Comparison of ENCODE assay signal across 8 cellular contexts in the genomic region with DNA sequence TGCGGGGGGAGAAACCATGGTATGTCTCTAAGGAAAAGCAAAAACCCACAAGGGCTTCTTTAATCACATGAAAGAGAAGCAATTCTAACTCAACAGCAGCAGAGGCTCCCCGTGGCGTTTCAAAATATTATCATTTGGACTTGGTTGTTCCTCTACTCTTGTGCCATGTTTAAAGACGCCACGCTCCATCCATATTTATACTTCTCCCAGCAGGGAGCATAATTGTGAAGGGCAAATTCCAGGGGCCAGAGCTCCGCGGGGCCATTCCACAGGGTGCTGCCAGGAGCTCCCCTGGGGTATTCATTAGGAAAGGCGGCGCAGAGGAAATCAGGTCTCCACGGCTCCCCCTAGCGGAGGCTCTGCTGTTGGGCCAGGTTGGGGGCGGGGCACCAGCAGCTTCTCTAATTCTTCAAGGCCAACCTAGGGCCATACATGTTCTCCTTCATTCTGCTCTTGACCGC.
A peak's percentile ranks its signal among the peaks of the same experiment; 100 is the strongest.
DNase-seq lines count a peak whose midpoint lies in the region; ATAC-seq and TF ChIP-seq lines count a peak whose summit lies in the region.

No MANE protein-coding gene starts in this region.

- peak overlapping the region; percentile 71 for H3K4me3 Mint-ChIP-seq in activated T-helper 1 cell treated with anti-CD3 and anti-CD28 coated beads, Interleukin-12 subunit alpha, Interleukin-12 subunit beta, Interleukin-2, Interleukin-4 antibody, amounts not matched to agents 30 ng/mL and 10 ng/mL and 1 ng/mL, durations not matched to agents 14 hours and 24 hours and 36 hours

- H3K9me3 Mint-ChIP-seq in activated T-helper 1 cell treated with anti-CD3 and anti-CD28 coated beads, Interleukin-12 subunit alpha, Interleukin-12 subunit beta, Interleukin-2, Interleukin-4 antibody, amounts not matched to agents 30 ng/mL and 10 ng/mL and 1 ng/mL, durations not matched to agents 14 hours and 24 hours and 36 hours, result no peaks in the 10 kb centered on the region

- H3K4me1 ChIP-seq in Panc1 (ENCODE audit: control insufficient read depth, insufficient read depth, low read length), result peaks cover 15% of the 10 kb centered on the region
- H3K4me1 ChIP-seq in psoas muscle, result no peaks in the 10 kb centered on the region

- H3K4me1 Mint-ChIP-seq in activated T-helper 1 cell treated with anti-CD3 and anti-CD28 coated beads, Interleukin-12 subunit alpha, Interleukin-12 subunit beta, Interleukin-2, Interleukin-4 antibody, amounts not matched to agents 30 ng/mL and 10 ng/mL and 1 ng/mL, durations not matched to agents 14 hours and 24 hours and 36 hours (ENCODE audit: low read depth), result peaks cover 36% of the 10 kb centered on the region

- intact Hi-C loops in Panc1 (cut with micrococcal nuclease; ENCODE audit: unreplicated experiment), result loop anchor here (1.0 kb wide), 1 partner anchor 154 kb away; no protein-coding TSS in a partner anchor
- intact Hi-C loops in activated T-helper 1 cell treated with anti-CD3 and anti-CD28 coated beads, Interleukin-12 subunit alpha, Interleukin-12 subunit beta, Interleukin-2, Interleukin-4 antibody, amounts not matched to agents 30 ng/mL and 10 ng/mL and 1 ng/mL, durations not matched to agents 14 hours and 24 hours and 36 hours (cut with micrococcal nuclease), result loop anchor here (2.0 to 5.0 kb wide), 3 partner anchors 70 to 245 kb away; no protein-coding TSS in a partner anchor
- intact Hi-C loops in psoas muscle (cut with DNase I), result no loop called here

- ATAC-seq in GM19023 (IDR thresholded peaks at IDR 0.05; ENCODE audit: unreplicated experiment) (peak; percentile 88), HG03439 (IDR thresholded peaks at IDR 0.05; ENCODE audit: unreplicated experiment) (peak; percentile 78), Panc1 (peak; percentile 90), psoas muscle (peak; percentile 25 to 65 (median 51))

- H3K36me3 ChIP-seq in Panc1 (ENCODE audit: control insufficient read depth, insufficient read depth, low read length), result no peaks in the 10 kb centered on the region
- H3K36me3 ChIP-seq in psoas muscle (ENCODE audit: insufficient read depth in 1 of 2, low read depth in 1 of 2), result no peaks in the 10 kb centered on the region

- in situ Hi-C loops in Panc1 (cut with HindIII; ENCODE audit: low pct_unique_long_range_greater_than_20kb, low sequenced_read_pairs), result no loop called here

- H3K4me3 ChIP-seq in Panc1 (ENCODE audit: low read depth in 2 of 2, low read length in 2 of 2) (peak overlapping the region; percentile 4 to 44; a peak in 3 of 4 replicates), psoas muscle (no peak overlapping the region)

- 33 to 45% (median 38%) methylated on average over 13 of the region's 13 CpGs for WGBS in psoas muscle, 3 donors

- H3K27me3 Mint-ChIP-seq in activated T-helper 1 cell treated with anti-CD3 and anti-CD28 coated beads, Interleukin-12 subunit alpha, Interleukin-12 subunit beta, Interleukin-2, Interleukin-4 antibody, amounts not matched to agents 30 ng/mL and 10 ng/mL and 1 ng/mL, durations not matched to agents 14 hours and 24 hours and 36 hours (ENCODE audit: insufficient read depth), result peaks cover 3% of the 10 kb centered on the region

- CTCF ChIA-PET in Panc1 (lab: Charles Lee), result interaction anchor here (0.6 to 1.7 kb wide), 15 partner anchors 11 to 638 kb away, joined by 3 to 8 read pairs (median 3); partner anchors contain the start of gene PRKACB

- POLR2A ChIA-PET in Panc1 (lab: Charles Lee), result no interaction called here

- DNase-seq in AG08396 (ENCODE audit: low spot score), result peak; percentile 15
- DNase-seq in Panc1 (ENCODE audit: low read depth, low spot score), result peak; percentile 69
- DNase-seq in activated T-helper 1 cell treated with anti-CD3 and anti-CD28 coated beads, Interleukin-12 subunit alpha, Interleukin-12 subunit beta, Interleukin-2, Interleukin-4 antibody, amounts not matched to agents 30 ng/mL and 10 ng/mL and 1 ng/mL, durations not matched to agents 14 hours and 24 hours and 36 hours (ENCODE audit: low spot score), result peak; percentile 57
- peak; percentile 77 for DNase-seq in germinal center (ENCODE audit: low spot score)
- DNase-seq in psoas muscle, result peak; percentile 54 to 68
- no peak for DNase-seq in NCI-H1048 (lab: John Stamatoyannopoulos, UW)

- H3K9me3 ChIP-seq in Panc1 (ENCODE audit: control insufficient read depth, insufficient read depth, low read depth, low read length) (no peaks in the 10 kb centered on the region), psoas muscle (no peaks in the 10 kb centered on the region)

- no peak overlapping the region for H3K27ac Mint-ChIP-seq in activated T-helper 1 cell treated with anti-CD3 and anti-CD28 coated beads, Interleukin-12 subunit alpha, Interleukin-12 subunit beta, Interleukin-2, Interleukin-4 antibody, amounts not matched to agents 30 ng/mL and 10 ng/mL and 1 ng/mL, durations not matched to agents 14 hours and 24 hours and 36 hours

- H3K36me3 Mint-ChIP-seq in activated T-helper 1 cell treated with anti-CD3 and anti-CD28 coated beads, Interleukin-12 subunit alpha, Interleukin-12 subunit beta, Interleukin-2, Interleukin-4 antibody, amounts not matched to agents 30 ng/mL and 10 ng/mL and 1 ng/mL, durations not matched to agents 14 hours and 24 hours and 36 hours (ENCODE audit: low read depth), result no peaks in the 10 kb centered on the region

- no peaks in the 10 kb centered on the region; the same call in 1 of the 2 replicates for H3K27me3 ChIP-seq in Panc1 (ENCODE audit: control insufficient read depth, insufficient read depth, low read length)
- peaks cover 0 to 3% (median 1%) of the 10 kb centered on the region in 3 donors for H3K27me3 ChIP-seq in psoas muscle (ENCODE audit: insufficient read depth in 3 of 3, low read length in 2 of 3)

- peak overlapping the region; percentile 35; the same call in 1 of the 2 replicates for H3K27ac ChIP-seq in Panc1 (ENCODE audit: low read length)
- H3K27ac ChIP-seq in psoas muscle, result no peak overlapping the region

- peak; percentile 100 for TF ChIP-seq CTCF in Panc1 (IDR thresholded peaks at IDR 0.05)
- TF ChIP-seq CTCF in psoas muscle (IDR thresholded peaks at IDR 0.05), result peak; percentile 41

- no TSS peak for BruUV-seq in Panc1 (replicated peaks; lab: Mats Ljungman, UMichigan)

Comparison
In these comparisons a context has a peak if more than half of its experiments do, and no peak if none do; other contexts are left out.
1. intact Hi-C loops: an anchor here in Panc1 (1.0 kb wide) and activated T-helper 1 cell treated with anti-CD3 and anti-CD28 coated beads, Interleukin-12 subunit alpha, Interleukin-12 subunit beta, Interleukin-2, Interleukin-4 antibody, amounts not matched to agents 30 ng/mL and 10 ng/mL and 1 ng/mL, durations not matched to agents 14 hours and 24 hours and 36 hours (2.0 to 5.0 kb wide); none called in psoas muscle.